ENCODE assay signal across 1 cellular context in genomic region chr2:27306657-27307544, GRCh38.
TF ChIP-seq lines count a peak whose summit lies in the region.

No MANE protein-coding gene starts in this region.

TF ChIP-seq in WTC11, 78 proteins besides CTCF, POLR2A, EP300 and RAD21 (continued from another document):
- no peak for TF ChIP-seq ZNF281 (CRISPR knock-in tag; IDR thresholded peaks at IDR 0.05)
- no peak for TF ChIP-seq MLX (CRISPR knock-in tag; IDR thresholded peaks at IDR 0.05)
- TF ChIP-seq HMGXB4 (CRISPR knock-in tag; IDR thresholded peaks at IDR 0.05) = 0 out of 2 replicates have a peak, but pooled peaks have one; percentile 7
- 0 out of 2 replicates have a peak, but pooled peaks have one; percentile 15 for TF ChIP-seq ESRRA (CRISPR knock-in tag; IDR thresholded peaks at IDR 0.05; ENCODE audit: borderline replicate concordance)
- peak; percentile 53 for TF ChIP-seq ZNF423 (CRISPR knock-in tag; IDR thresholded peaks at IDR 0.05)
- TF ChIP-seq TP53 (CRISPR knock-in tag; IDR thresholded peaks at IDR 0.05) = no peak
